ENCODE assay signal across 19 cellular contexts in the genomic region with DNA sequence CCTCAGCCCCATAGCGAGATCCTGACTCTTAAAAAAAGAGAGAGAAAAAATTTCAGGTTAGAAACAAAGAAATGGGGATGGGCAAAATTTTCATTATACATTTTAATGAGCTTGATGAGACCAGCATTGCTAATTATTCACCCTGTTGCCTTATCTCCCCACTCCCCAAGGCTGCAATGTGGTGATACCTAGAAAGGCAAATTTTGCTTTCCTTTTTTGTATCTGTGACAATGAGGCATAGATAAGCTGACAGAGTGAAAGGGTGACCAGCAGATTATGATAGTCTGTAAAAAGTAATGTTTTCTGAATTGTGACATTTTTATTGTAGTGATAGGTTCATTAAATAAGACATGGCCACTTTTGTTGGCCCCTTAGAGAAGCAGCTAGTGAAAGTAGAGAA. TPM values are rescaled to one million over a fixed set of nuclear protein-coding genes. Genes with fewer than 3 reads are reported as not detected.
DNase-seq lines count a peak whose midpoint lies in the region; ATAC-seq and TF ChIP-seq lines count a peak whose summit lies in the region.
"Had no signal": no experiment of that assay in that cellular context is flagged by ENCODE, and none has a peak within 500 bp of the region (broad histone marks: within the 10 kb centered on the region; RNA-seq: fewer than 3 reads in every experiment).

No MANE protein-coding gene starts in this region.

- no peak overlapping the region for H2BK15ac ChIP-seq in neuronal stem cell (ENCODE audit: low read length)

- no peaks in the 10 kb centered on the region for H3K27me3 Mint-ChIP-seq in activated T-cell treated with anti-CD3 and anti-CD28 coated beads, Interleukin-2, amount 50 U/mL, for 24 hours
- H3K27me3 Mint-ChIP-seq in HFFc6 (ENCODE audit: insufficient read depth) (no peaks in the 10 kb centered on the region; the same call in 1 of the 2 replicates), nephron (ENCODE audit: low read depth) (no peaks in the 10 kb centered on the region)
- H3K27me3 Mint-ChIP-seq in activated CD4-positive, alpha-beta memory T cell treated with anti-CD3 and anti-CD28 coated beads, Interleukin-2, amount 10 ng/mL, durations not matched to agents 7 days and 5 days: no peaks in the 10 kb centered on the region
- H3K27me3 Mint-ChIP-seq: B cell had no signal

- no peak for DNase-seq in activated T-cell treated with anti-CD3 and anti-CD28 coated beads, Interleukin-2, amount 50 U/mL, for 24 hours
- DNase-seq in activated T-cell treated with anti-CD3 and anti-CD28 coated beads, Interleukin-2, amount 50 U/mL, for 48 hours: no peak
- DNase-seq in HFFc6: no peak
- DNase-seq in activated CD4-positive, alpha-beta memory T cell treated with anti-CD3 and anti-CD28 coated beads, Interleukin-2, amount 10 ng/mL, durations not matched to agents 7 days and 5 days: no peak
- no peak for DNase-seq in neuronal stem cell (ENCODE audit: low spot score)
- DNase-seq: 8988T, NCI-H1417 treated with DMSO at 0.1 percent for 48 hours, NCI-H1930, NCI-H226, NCI-H524 treated with DMSO at 0.1 percent for 48 hours, PC-9, SIG-M5 had no signal

- CTCF ChIA-PET in activated CD4-positive, alpha-beta memory T cell treated with anti-CD3 and anti-CD28 coated beads, Interleukin-2, amount 10 ng/mL, durations not matched to agents 7 days and 5 days (lab: Charles Lee): interaction anchor here (1.3 kb wide), 1 partner anchor 180 kb away, joined by 3 read pairs; no protein-coding TSS in a partner anchor

- H3K9me3 ChIP-seq in neuronal stem cell (replicated peaks in 1 of 2; ENCODE audit: control insufficient read depth in 2 of 2, insufficient read depth in 1 of 2, low read depth in 1 of 2, low read length in 2 of 2): no peaks in the 10 kb centered on the region

- no peak overlapping the region for H2BK12ac ChIP-seq in neuronal stem cell (ENCODE audit: low read length)

- H3K9me3 Mint-ChIP-seq in activated T-cell treated with anti-CD3 and anti-CD28 coated beads, Interleukin-2, amount 50 U/mL, for 24 hours: no peaks in the 10 kb centered on the region
- no peaks in the 10 kb centered on the region for H3K9me3 Mint-ChIP-seq in HFFc6
- no peaks in the 10 kb centered on the region for H3K9me3 Mint-ChIP-seq in activated CD4-positive, alpha-beta memory T cell treated with anti-CD3 and anti-CD28 coated beads, Interleukin-2, amount 10 ng/mL, durations not matched to agents 7 days and 5 days
- no peaks in the 10 kb centered on the region for H3K9me3 Mint-ChIP-seq in nephron
- H3K9me3 Mint-ChIP-seq: GM23338 had no signal

- H3K18ac ChIP-seq in neuronal stem cell (ENCODE audit: low read length): no peak overlapping the region

- no peak overlapping the region for H3K4me2 ChIP-seq in neuronal stem cell (ENCODE audit: insufficient read depth, low read length, poor library complexity, severe bottlenecking)
- H3K4me2 ChIP-seq: GM23338, PC-9 had no signal

- no CpG with 5 or more reads among the region's 1 CpG for WGBS in neuronal stem cell (ENCODE audit: extremely low coverage in 2 of 2, insufficient read length in 2 of 2, insufficient replicate concordance in 1 of 2), 2 donors

- peak overlapping the region; percentile 45 for H3K27ac Mint-ChIP-seq in activated T-cell treated with anti-CD3 and anti-CD28 coated beads, Interleukin-2, amount 50 U/mL, for 24 hours
- H3K27ac Mint-ChIP-seq in HFFc6 (peak overlapping the region; percentile 18; the same call in 1 of the 2 replicates), nephron (peak overlapping the region; percentile 64 to 94 (median 74))
- peak overlapping the region; percentile 24 for H3K27ac Mint-ChIP-seq in activated CD4-positive, alpha-beta memory T cell treated with anti-CD3 and anti-CD28 coated beads, Interleukin-2, amount 10 ng/mL, durations not matched to agents 7 days and 5 days
- H3K27ac Mint-ChIP-seq: B cell, GM23338 had no signal

- H4K8ac ChIP-seq in neuronal stem cell (ENCODE audit: low read depth, low read length): no peak overlapping the region

- no peak for ATAC-seq in GM21360 (IDR thresholded peaks at IDR 0.05; ENCODE audit: unreplicated experiment)
- ATAC-seq in HG03025 (IDR thresholded peaks at IDR 0.05; ENCODE audit: low FRiP score, unreplicated experiment): no peak
- ATAC-seq: GM23338, HCT116 had no signal

- no peak overlapping the region for H3K23ac ChIP-seq in neuronal stem cell (ENCODE audit: low read depth, low read length, poor library complexity)

- no peak overlapping the region for H3K4me3 Mint-ChIP-seq in activated T-cell treated with anti-CD3 and anti-CD28 coated beads, Interleukin-2, amount 50 U/mL, for 24 hours
- H3K4me3 Mint-ChIP-seq in HFFc6 (no peak overlapping the region), nephron (no peak overlapping the region)
- no peak overlapping the region for H3K4me3 Mint-ChIP-seq in activated CD4-positive, alpha-beta memory T cell treated with anti-CD3 and anti-CD28 coated beads, Interleukin-2, amount 10 ng/mL, durations not matched to agents 7 days and 5 days
- H3K4me3 Mint-ChIP-seq: B cell, GM23338 had no signal

- no peak overlapping the region for H2BK120ac ChIP-seq in neuronal stem cell (ENCODE audit: low read depth, low read length)

- H3K14ac ChIP-seq in neuronal stem cell (ENCODE audit: low read length): no peak overlapping the region

- H3K27me3 ChIP-seq in neuronal stem cell (ENCODE audit: control insufficient read depth in 3 of 3, insufficient read depth in 3 of 3, low read depth in 1 of 3, low read length in 3 of 3): no peaks in the 10 kb centered on the region

- POLR2A ChIA-PET in activated CD4-positive, alpha-beta memory T cell treated with anti-CD3 and anti-CD28 coated beads, Interleukin-2, amount 10 ng/mL, durations not matched to agents 7 days and 5 days (lab: Charles Lee): interaction anchor here (0.6 to 1.4 kb wide), 3 partner anchors 9 to 391 kb away, joined by 3 to 8 read pairs (median 3); no protein-coding TSS in a partner anchor

- H2AK5ac ChIP-seq in neuronal stem cell (ENCODE audit: low read depth, low read length): no peak overlapping the region

- H3K4ac ChIP-seq in neuronal stem cell (ENCODE audit: low read length): no peak overlapping the region

- H3K4me1 Mint-ChIP-seq in activated T-cell treated with anti-CD3 and anti-CD28 coated beads, Interleukin-2, amount 50 U/mL, for 24 hours (ENCODE audit: low read depth): peaks cover 65% of the 10 kb centered on the region
- H3K4me1 Mint-ChIP-seq in HFFc6 (ENCODE audit: low read depth) (peaks cover 35% of the 10 kb centered on the region), nephron (peaks cover 6% of the 10 kb centered on the region)
- peaks cover 31% of the 10 kb centered on the region for H3K4me1 Mint-ChIP-seq in activated CD4-positive, alpha-beta memory T cell treated with anti-CD3 and anti-CD28 coated beads, Interleukin-2, amount 10 ng/mL, durations not matched to agents 7 days and 5 days
- H3K4me1 Mint-ChIP-seq: GM23338 had no signal

- H3K27ac ChIP-seq in neuronal stem cell (replicated peaks; ENCODE audit: low read length): no peak overlapping the region
- H3K27ac ChIP-seq: PC-9, RWPE1 had no signal

- H2BK5ac ChIP-seq in neuronal stem cell (ENCODE audit: low read length): no peak overlapping the region

- no peak overlapping the region for H4K91ac ChIP-seq in neuronal stem cell (ENCODE audit: low read depth, low read length, poor library complexity)

- peaks cover 96% of the 10 kb centered on the region for H3K36me3 Mint-ChIP-seq in activated T-cell treated with anti-CD3 and anti-CD28 coated beads, Interleukin-2, amount 50 U/mL, for 24 hours (ENCODE audit: low read depth)
- peaks cover 70% of the 10 kb centered on the region for H3K36me3 Mint-ChIP-seq in HFFc6 (ENCODE audit: low read depth)
- H3K36me3 Mint-ChIP-seq in activated CD4-positive, alpha-beta memory T cell treated with anti-CD3 and anti-CD28 coated beads, Interleukin-2, amount 10 ng/mL, durations not matched to agents 7 days and 5 days (ENCODE audit: low read depth): peaks cover 81% of the 10 kb centered on the region
- H3K36me3 Mint-ChIP-seq in nephron (ENCODE audit: low read depth): peaks cover 85% of the 10 kb centered on the region

- no peak overlapping the region for H2AFZ ChIP-seq in neuronal stem cell (ENCODE audit: low read length)
- H2AFZ ChIP-seq: GM23338, PC-9 had no signal

- no peak overlapping the region for H3K4me3 ChIP-seq in neuronal stem cell (ENCODE audit: low read length in 2 of 2)
- H3K4me3 ChIP-seq: GM23338, PC-9 had no signal

- peaks cover 33 to 100% of the 10 kb centered on the region in 2 donors for H3K36me3 ChIP-seq in neuronal stem cell (replicated peaks in 1 of 2; ENCODE audit: control insufficient read depth in 2 of 2, insufficient read depth in 2 of 2, low read length in 2 of 2)

- H3K9ac ChIP-seq in neuronal stem cell (ENCODE audit: low read depth, low read length, poor library complexity): no peak overlapping the region

- H3K79me1 ChIP-seq in neuronal stem cell (ENCODE audit: low read depth, low read length): peaks cover 4% of the 10 kb centered on the region

- H3K4me1 ChIP-seq in neuronal stem cell (ENCODE audit: control insufficient read depth in 2 of 2, insufficient read depth in 1 of 2, low read depth in 1 of 2, low read length in 2 of 2): no peaks in the 10 kb centered on the region

- TF ChIP-seq CTCF in HFFc6 (IDR thresholded peaks at IDR 0.05): no peak
- no peak for TF ChIP-seq CTCF in nephron (IDR thresholded peaks at IDR 0.05; ENCODE audit: unreplicated experiment in 3 of 3)

RNA-seq across cellular contexts. Expression of a gene that starts 12.9 kb away (rescaled TPM):
- total RNA-seq in HFFc6 (2021; fragmentation: NEBNext Ultra II Directional; extraction: Animal tissue kit (Norgen Biotek cat#: 25700)): 100 to 1,000 TPM; 118 to 149 (median 134) TPM
- 100 to 1,000 TPM; 172 to 183 TPM for total RNA-seq in activated CD4-positive, alpha-beta memory T cell treated with anti-CD3 and anti-CD28 coated beads, Interleukin-2, amount 10 ng/mL, durations not matched to agents 7 days and 5 days
- polyA plus RNA-seq in neuronal stem cell (2013, experiment 1 of 2): 388 TPM
- polyA plus RNA-seq in neuronal stem cell (2013, experiment 2 of 2): 405 TPM

Comparison
In these comparisons a context has a peak if more than half of its experiments do, and no peak if none do; other contexts are left out.
1. H3K27ac Mint-ChIP-seq: peak in every context shown above with its lines; median percentile 74 in nephron; 45 in activated T-cell treated with anti-CD3 and anti-CD28 coated beads, Interleukin-2, amount 50 U/mL, for 24 hours; 24 in activated CD4-positive, alpha-beta memory T cell treated with anti-CD3 and anti-CD28 coated beads, Interleukin-2, amount 10 ng/mL, durations not matched to agents 7 days and 5 days; 18 in HFFc6.